ENCODE assay signal across 36 cellular contexts in the genomic region with DNA sequence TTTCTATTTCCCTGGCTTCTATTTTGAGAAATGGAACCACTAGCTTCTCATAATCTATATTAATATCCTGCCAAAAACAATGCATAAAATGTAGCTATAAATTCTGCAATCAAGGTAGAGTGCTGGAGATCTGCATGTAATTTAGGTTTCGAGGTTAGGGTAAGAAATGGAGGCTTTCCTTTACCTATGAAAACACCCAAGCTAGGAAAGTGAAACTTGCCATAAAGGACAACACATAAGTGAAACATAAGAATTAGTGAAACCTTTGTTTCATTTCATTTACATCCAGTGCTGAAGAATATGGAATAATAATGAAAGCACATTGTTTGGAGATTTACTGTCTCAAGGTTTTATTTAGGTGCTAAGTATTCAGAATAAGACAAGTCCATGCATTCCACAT. TPM values are rescaled to one million over a fixed set of nuclear protein-coding genes. Genes with fewer than 3 reads are reported as not detected.
"Had no signal": no experiment of that assay in that cellular context is flagged by ENCODE, and none has a peak within 500 bp of the region (broad histone marks: within the 10 kb centered on the region; RNA-seq: fewer than 3 reads in every experiment).

No MANE protein-coding gene starts in this region.

- H3K4me1 ChIP-seq: body of pancreas, colonic mucosa, gastroesophageal sphincter had no signal

- H3K27me3 ChIP-seq: adrenal gland, body of pancreas, colonic mucosa, esophagus squamous epithelium, gastroesophageal sphincter, hepatocyte had no signal

- H3K4me3 Mint-ChIP-seq: activated CD4-positive, alpha-beta memory T cell treated with anti-CD3 and anti-CD28 coated beads for 36 hours; activated naive CD8-positive, alpha-beta T cell treated with anti-CD3 and anti-CD28 coated beads, Interleukin-2, amount 50 U/mL, for 24 hours; activated T-cell treated with anti-CD3 and anti-CD28 coated beads, Interleukin-2, amount 50 U/mL, for 24 hours; activated T-cell treated with anti-CD3 and anti-CD28 coated beads, Interleukin-2, amount 50 U/mL, for 72 hours; activated T-helper 17 cell treated with anti-CD3 and anti-CD28 coated beads, Interleukin-2, amount 50 U/mL, for 72 hours; T-cell had no signal

- H3K4me2 ChIP-seq: hepatocyte had no signal

- H3K36me3 ChIP-seq: adrenal gland, colonic mucosa, esophagus squamous epithelium, gastroesophageal sphincter, heart right ventricle had no signal

- H3K36me3 Mint-ChIP-seq: activated CD4-positive, alpha-beta memory T cell treated with anti-CD3 and anti-CD28 coated beads for 36 hours; T-cell had no signal

- H3K4me1 Mint-ChIP-seq: activated T-helper 17 cell treated with anti-CD3 and anti-CD28 coated beads, Interleukin-2, amount 50 U/mL, for 72 hours had no signal

- ATAC-seq: activated naive CD4-positive, alpha-beta T cell treated with anti-CD3 and anti-CD28 coated beads, Interleukin-2, amount 50 U/mL, for 72 hours; activated naive CD8-positive, alpha-beta T cell treated with anti-CD3 and anti-CD28 coated beads, Interleukin-2, amount 50 U/mL, for 24 hours; activated T-cell treated with anti-CD3 and anti-CD28 coated beads, Interleukin-2, amount 50 U/mL, for 72 hours; activated T-helper 17 cell treated with anti-CD3 and anti-CD28 coated beads, Interleukin-2, amount 50 U/mL, for 72 hours; body of pancreas; gastroesophageal sphincter; heart right ventricle; T-cell had no signal

- H3K79me2 ChIP-seq: hepatocyte had no signal

- H3K9me3 ChIP-seq: adrenal gland, body of pancreas, colonic mucosa had no signal

- H2AFZ ChIP-seq: hepatocyte had no signal

- H3K27me3 Mint-ChIP-seq: activated CD4-positive, alpha-beta memory T cell treated with anti-CD3 and anti-CD28 coated beads for 36 hours; activated naive CD8-positive, alpha-beta T cell treated with anti-CD3 and anti-CD28 coated beads, Interleukin-2, amount 50 U/mL, for 24 hours; activated T-cell treated with anti-CD3 and anti-CD28 coated beads, Interleukin-2, amount 50 U/mL, for 24 hours had no signal

- H3K27ac Mint-ChIP-seq: activated CD4-positive, alpha-beta memory T cell treated with anti-CD3 and anti-CD28 coated beads for 36 hours; activated naive CD4-positive, alpha-beta T cell treated with anti-CD3 and anti-CD28 coated beads, Interleukin-2, amount 50 U/mL, for 72 hours; activated naive CD8-positive, alpha-beta T cell treated with anti-CD3 and anti-CD28 coated beads, Interleukin-2, amount 50 U/mL, for 24 hours; activated T-cell treated with anti-CD3 and anti-CD28 coated beads, Interleukin-2, amount 50 U/mL, for 24 hours; activated T-cell treated with anti-CD3 and anti-CD28 coated beads, Interleukin-2, amount 50 U/mL, for 72 hours; activated T-helper 17 cell treated with anti-CD3 and anti-CD28 coated beads, Interleukin-2, amount 50 U/mL, for 72 hours; T-cell had no signal

- H3K4me3 ChIP-seq: adrenal gland, body of pancreas, colonic mucosa, esophagus squamous epithelium, gastroesophageal sphincter, heart right ventricle, hepatocyte had no signal

- DNase-seq: activated CD4-positive, alpha-beta memory T cell treated with anti-CD3 and anti-CD28 coated beads for 36 hours; activated CD4-positive, alpha-beta T cell treated with anti-CD3 and anti-CD28 coated beads, Interleukin-2, amount 50 U/mL, for 1 hour; activated CD4-positive, CD25-positive, alpha-beta regulatory T cell; activated CD4-positive, CD25-positive, alpha-beta regulatory T cell treated with anti-CD3 and anti-CD28 coated beads, Interleukin-2, amount 50 U/mL, for 72 hours; activated CD8-positive, alpha-beta memory T cell treated with anti-CD3 and anti-CD28 coated beads for 24 hours; activated CD8-positive, alpha-beta memory T cell treated with anti-CD3 and anti-CD28 coated beads, Interleukin-2, amount 50 U/mL, for 48 hours; activated effector memory CD4-positive, alpha-beta T cell treated with Interleukin-2 at 50 U/mL for 16 hours; activated gamma-delta T cell treated with Interleukin-2 at 50 U/mL for 16 hours; activated naive CD4-positive, alpha-beta T cell treated with Interleukin-2 at 50 U/mL for 16 hours; activated naive CD8-positive, alpha-beta T cell treated with anti-CD3 and anti-CD28 coated beads, Interleukin-2, amount 50 U/mL, for 24 hours; activated T-cell treated with anti-CD3 and anti-CD28 coated beads for 4 hours; activated T-cell treated with anti-CD3 and anti-CD28 coated beads, Interleukin-2, amount 50 U/mL, for 24 hours; activated T-cell treated with anti-CD3 and anti-CD28 coated beads, Interleukin-2, amount 50 U/mL, for 72 hours; adrenal gland; amygdala; aorta; body of pancreas; central memory CD4-positive, alpha-beta T cell; cerebellar nuclear complex; colonic mucosa; effector CD8-positive, alpha-beta T cell; esophagus squamous epithelium; foreskin melanocyte; heart right ventricle; SW 1271; T-cell; T-helper 2 cell had no signal

- H3K9me3 Mint-ChIP-seq: activated CD4-positive, alpha-beta memory T cell treated with anti-CD3 and anti-CD28 coated beads for 36 hours; activated naive CD8-positive, alpha-beta T cell treated with anti-CD3 and anti-CD28 coated beads, Interleukin-2, amount 50 U/mL, for 24 hours; activated T-cell treated with anti-CD3 and anti-CD28 coated beads, Interleukin-2, amount 50 U/mL, for 24 hours; activated T-helper 17 cell treated with anti-CD3 and anti-CD28 coated beads, Interleukin-2, amount 50 U/mL, for 72 hours; T-cell had no signal

RNA-seq across cellular contexts. Expression of gene CLEC2A, which starts 9.7 kb away (rescaled TPM):
- total RNA-seq: activated CD4-positive, alpha-beta memory T cell treated with anti-CD3 and anti-CD28 coated beads for 36 hours; activated naive CD4-positive, alpha-beta T cell treated with anti-CD3 and anti-CD28 coated beads, Interleukin-2, amount 50 U/mL, for 72 hours; activated T-cell treated with anti-CD3 and anti-CD28 coated beads, Interleukin-2, amount 50 U/mL, for 72 hours; activated T-helper 17 cell treated with anti-CD3 and anti-CD28 coated beads, Interleukin-2, amount 50 U/mL, for 72 hours; adrenal gland; aorta; body of pancreas; colonic mucosa; dermis microvascular lymphatic vessel endothelial cell; endothelial cell of umbilical vein; esophagus squamous epithelium; fibroblast of lung; fibroblast of villous mesenchyme; gastroesophageal sphincter; glomerular endothelial cell; heart right ventricle; hepatocyte; T-cell had no signal

RNA-seq across cellular contexts. Expression of gene KLRF2, which starts 41.1 kb away (rescaled TPM):
- total RNA-seq: activated CD4-positive, alpha-beta memory T cell treated with anti-CD3 and anti-CD28 coated beads for 36 hours; activated naive CD4-positive, alpha-beta T cell treated with anti-CD3 and anti-CD28 coated beads, Interleukin-2, amount 50 U/mL, for 72 hours; activated T-cell treated with anti-CD3 and anti-CD28 coated beads, Interleukin-2, amount 50 U/mL, for 72 hours; activated T-helper 17 cell treated with anti-CD3 and anti-CD28 coated beads, Interleukin-2, amount 50 U/mL, for 72 hours; adrenal gland; aorta; body of pancreas; colonic mucosa; dermis microvascular lymphatic vessel endothelial cell; endothelial cell of umbilical vein; esophagus squamous epithelium; fibroblast of lung; fibroblast of villous mesenchyme; gastroesophageal sphincter; glomerular endothelial cell; heart right ventricle; hepatocyte; T-cell had no signal

RNA-seq across cellular contexts. Expression of gene CLEC12A, which starts 48.8 kb away (rescaled TPM):
- total RNA-seq: activated CD4-positive, alpha-beta memory T cell treated with anti-CD3 and anti-CD28 coated beads for 36 hours; dermis microvascular lymphatic vessel endothelial cell; endothelial cell of umbilical vein; fibroblast of lung; fibroblast of villous mesenchyme; glomerular endothelial cell had no signal
